ENCODE assay signal across 8 cellular contexts in genomic region chr9:93132946-93133640, GRCh38. TPM values are rescaled to one million over a fixed set of nuclear protein-coding genes. Genes with fewer than 3 reads are reported as not detected.
A peak's percentile ranks its signal among the peaks of the same experiment; 100 is the strongest.
DNase-seq lines count a peak whose midpoint lies in the region; ATAC-seq and TF ChIP-seq lines count a peak whose summit lies in the region.

No MANE protein-coding gene starts in this region.

- peak overlapping the region; percentile 73 for H3K4me3 ChIP-seq in brain microvascular endothelial cell (ENCODE audit: low read depth, low read length)

- peak; percentile 7 for ATAC-seq in left lobe of liver

- no peak for TF ChIP-seq CTCF in 22Rv1 (IDR thresholded peaks at IDR 0.05)
- no peak for TF ChIP-seq CTCF in brain microvascular endothelial cell (IDR thresholded peaks at IDR 0.05; ENCODE audit: low read depth, low read length, missing control alignments)
- TF ChIP-seq CTCF in GM10266 (IDR thresholded peaks at IDR 0.05; ENCODE audit: control insufficient read depth, insufficient read depth, low read depth, missing control alignments) = no peak

- H3K27ac ChIP-seq in 22Rv1 (peak overlapping the region; percentile 78), brain microvascular endothelial cell (peak overlapping the region; percentile 89), temporal lobe (ENCODE audit: low read depth, low read length) (peak overlapping the region; percentile 73)

- H3K27me3 ChIP-seq in brain microvascular endothelial cell (replicated peaks) = no peaks in the 10 kb centered on the region

- DNase-seq in HK-2 (ENCODE audit: unreplicated experiment) = peak; percentile 41
- DNase-seq in brain microvascular endothelial cell = no peak
- DNase-seq in left lobe of liver (ENCODE audit: low spot score) = peak; percentile 59
- DNase-seq in NCI-H1436 treated with DMSO at 0.1 percent for 48 hours (lab: John Stamatoyannopoulos, UW) = no peak
- DNase-seq in GM10266 (ENCODE audit: extremely low spot score) = no peak
- DNase-seq in stimulated activated CD4-positive, alpha-beta T cell treated with anti-CD3 and anti-CD28 coated beads, Interleukin-15, amount 100 ng/mL, for 24 hours = no peak

- H3K36me3 ChIP-seq in brain microvascular endothelial cell (replicated peaks) = no peaks in the 10 kb centered on the region

- in situ Hi-C loops in brain microvascular endothelial cell (cut with HindIII; ENCODE audit: low pct_ligation_motif_present, low sequenced_read_pairs) = no loop called here

RNA-seq across cellular contexts. Expression of gene NINJ1, which starts 1.0 kb away (rescaled TPM):
- total RNA-seq in left lobe of liver (53.3 TPM), temporal lobe (6.9 TPM)

RNA-seq across cellular contexts. Expression of gene CARD19, which starts 37.1 kb away (rescaled TPM):
- total RNA-seq in left lobe of liver (8.5 TPM), temporal lobe (14.5 TPM)

RNA-seq across cellular contexts. Expression of gene WNK2, which starts 50.8 kb away (rescaled TPM):
- total RNA-seq in left lobe of liver (3.7 TPM), temporal lobe (30.7 TPM)

Comparison
In these comparisons a context has a peak if more than half of its experiments do, and no peak if none do; other contexts are left out.
1. DNase-seq: peak in HK-2 (single experiment) and left lobe of liver (single experiment); none in brain microvascular endothelial cell (single experiment), NCI-H1436 treated with DMSO at 0.1 percent for 48 hours (single experiment), GM10266 (single experiment) and stimulated activated CD4-positive, alpha-beta T cell treated with anti-CD3 and anti-CD28 coated beads, Interleukin-15, amount 100 ng/mL, for 24 hours (single experiment).
2. Peak in every context shown above with its lines, with median percentiles within 50 percentile points of each other: H3K27ac ChIP-seq.